ENCODE assay signal across 22 cellular contexts in the genomic region with DNA sequence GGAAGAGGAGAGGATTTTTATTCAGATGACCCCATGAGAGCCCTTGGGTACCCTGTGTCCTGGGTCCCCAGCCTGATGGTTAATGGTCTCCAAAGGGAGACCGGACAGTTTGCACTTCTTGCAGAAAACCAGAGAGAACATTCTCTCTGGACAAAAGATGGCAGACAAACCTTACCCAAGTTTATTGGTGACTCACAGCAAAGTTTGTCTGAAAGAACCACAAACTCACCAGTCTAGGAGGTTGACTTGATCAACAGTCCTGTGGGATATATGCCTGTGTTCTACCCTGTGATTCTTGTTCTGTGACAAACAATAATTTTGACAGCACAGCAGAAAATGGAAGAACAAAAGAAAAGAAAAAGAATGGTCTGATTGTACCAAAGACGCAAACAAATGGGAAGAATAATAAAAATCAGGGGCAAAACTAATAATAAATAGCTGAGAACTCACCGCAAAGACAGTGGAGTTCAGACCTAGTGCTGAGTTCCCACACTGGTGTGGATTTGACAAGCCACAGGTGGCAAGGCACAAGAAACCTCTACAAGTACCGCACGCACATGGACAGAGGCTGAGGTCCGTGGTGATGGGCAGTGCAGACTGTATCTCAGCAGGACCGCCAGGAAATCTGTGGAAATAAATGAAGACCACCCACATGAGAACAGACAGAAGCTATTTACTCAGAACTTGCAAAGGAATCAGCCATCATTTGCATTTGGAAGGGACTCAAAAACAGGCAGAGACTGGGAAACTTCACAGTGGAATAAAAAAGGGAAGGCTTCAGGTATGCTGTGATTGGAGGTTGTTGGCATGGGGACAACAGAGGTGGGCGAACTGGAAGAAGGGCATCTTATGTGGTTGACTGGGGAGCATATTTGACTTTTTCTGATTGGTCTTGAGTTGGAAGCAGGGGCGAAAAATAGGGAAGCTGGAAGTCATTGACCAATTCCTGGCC. TPM values are rescaled to one million over a fixed set of nuclear protein-coding genes. Genes with fewer than 3 reads are reported as not detected.
A peak's percentile ranks its signal among the peaks of the same experiment; 100 is the strongest.
DNase-seq lines count a peak whose midpoint lies in the region; ATAC-seq, FAIRE-seq and TF ChIP-seq lines count a peak whose summit lies in the region.
"Had no signal": no experiment of that assay in that cellular context is flagged by ENCODE, and none has a peak within 500 bp of the region (broad histone marks: within the 10 kb centered on the region; RNA-seq: fewer than 3 reads in every experiment).

No MANE protein-coding gene starts in this region.

- no peak overlapping the region for H2AFZ ChIP-seq in K562 (ENCODE audit: low read depth, low read length)

- CTCF ChIA-PET in K562 (lab: Yijun Ruan, JAX; ENCODE audit: low intra/inter-chr PET ratio): no interaction called here

- DNase-seq in AG09319 (ENCODE audit: extremely low read depth, low read depth): no peak
- peak; percentile 35 for DNase-seq in HPDE6-E6E7 (ENCODE audit: extremely low spot score)
- DNase-seq in K562 (ENCODE audit: extremely low read depth in 1 of 4, low spot score in 3 of 4): no peak
- peak; percentile 28 for DNase-seq in iPS-NIHi11 (ENCODE audit: low spot score)
- DNase-seq in stimulated activated CD4-positive, alpha-beta T cell treated with anti-CD3 and anti-CD28 coated beads, Interleukin-12 subunit alpha, Interleukin-12 subunit beta, amount 100 ng/mL, for 4 hours: no peak
- DNase-seq in activated naive CD8-positive, alpha-beta T cell treated with anti-CD3 and anti-CD28 coated beads for 36 hours: no peak
- no peak for DNase-seq in NCI-H187 treated with DMSO at 0.1 percent for 48 hours (lab: John Stamatoyannopoulos, UW)
- DNase-seq in H54 (ENCODE audit: insufficient read length, low spot score): no peak
- DNase-seq: activated CD8-positive, alpha-beta memory T cell treated with anti-CD3 and anti-CD28 coated beads, Interleukin-2, amount 10 ng/mL, durations not matched to agents 7 days and 5 days; amniotic stem cell; head of caudate nucleus; immature natural killer cell; lower lobe of right lung; NCI-H1417 treated with DMSO at 0.1 percent for 48 hours; pancreas; stimulated activated CD8-positive, alpha-beta memory T cell treated with anti-CD3 and anti-CD28 coated beads, Interleukin-4, amount 100 ng/mL, for 48 hours; substantia nigra had no signal

- in situ Hi-C loops in K562 (cut with MboI): no loop called here

- H3K27me3 Mint-ChIP-seq in activated naive CD8-positive, alpha-beta T cell treated with anti-CD3 and anti-CD28 coated beads for 36 hours: peaks cover 31% of the 10 kb centered on the region

- TF ChIP-seq CTCF in AG09319 (IDR thresholded peaks at IDR 0.05; ENCODE audit: low read depth, low read length) (peak; percentile 14; the same call in 1 of the 2 replicates), K562 (IDR thresholded peaks at IDR 0.05 in 2 of 3, conservative IDR thresholded peaks at IDR 0.05 in 1 of 3; ENCODE audit: insufficient read depth in 2 of 3, low read depth in 1 of 3, low read length in 3 of 3) (no peak)

- no peaks in the 10 kb centered on the region for H3K4me1 ChIP-seq in K562 (replicated peaks in 1 of 2; ENCODE audit: control insufficient read depth in 2 of 2, insufficient read depth in 2 of 2, low read length in 2 of 2)
- H3K4me1 ChIP-seq: HAP-1, lower lobe of right lung, pancreas, vagina had no signal

- no peaks in the 10 kb centered on the region for H3K79me2 ChIP-seq in K562 (ENCODE audit: control insufficient read depth, insufficient read depth, low read length)

- no peak for TF ChIP-seq POLR2A in K562 (conservative IDR thresholded peaks at IDR 0.05)
- no peak for TF ChIP-seq POLR2A in H54 (IDR thresholded peaks at IDR 0.05; ENCODE audit: low read depth, low read length)

- no peaks in the 10 kb centered on the region for H3K9me1 ChIP-seq in K562 (ENCODE audit: control insufficient read depth, insufficient read depth, low read length)

- FAIRE-seq in K562 (lab: Jason Lieb, UNC): no peak
- no peak for FAIRE-seq in H54 (lab: Jason Lieb, UNC)
- FAIRE-seq: colon, GM19239, pancreas had no signal

- H3K36me3 ChIP-seq in K562 (ENCODE audit: control insufficient read depth, insufficient read depth, low read length): no peaks in the 10 kb centered on the region
- H3K36me3 ChIP-seq: HAP-1, lower lobe of right lung, pancreas, vagina had no signal

- no peaks in the 10 kb centered on the region for H3K9me3 ChIP-seq in K562 (replicated peaks; ENCODE audit: control insufficient read depth, insufficient read depth, low read depth, low read length)
- H3K9me3 ChIP-seq: HAP-1, lower lobe of right lung, pancreas, vagina had no signal

- H3K4me3 Mint-ChIP-seq in activated naive CD8-positive, alpha-beta T cell treated with anti-CD3 and anti-CD28 coated beads for 36 hours: no peak overlapping the region
- H3K4me3 Mint-ChIP-seq: activated CD8-positive, alpha-beta memory T cell treated with anti-CD3 and anti-CD28 coated beads, Interleukin-2, amount 10 ng/mL, durations not matched to agents 7 days and 5 days; activated T-helper 17 cell treated with anti-CD3 and anti-CD28 coated beads, Interleukin-2, amount 50 U/mL, for 72 hours; immature natural killer cell had no signal

- H3K27ac ChIP-seq in K562 (ENCODE audit: extremely low read depth, low read depth, low read length): no peak overlapping the region
- H3K27ac ChIP-seq: lower lobe of right lung, pancreas, vagina had no signal

- no peak overlapping the region for H3K9ac ChIP-seq in K562 (ENCODE audit: insufficient read depth in 1 of 2, low read depth in 2 of 2, low read length in 2 of 2)

- BruUV-seq in K562 (replicated peaks; lab: Mats Ljungman, UMichigan): no TSS peak

- POLR2A ChIA-PET in K562 (lab: Yijun Ruan, JAX): no interaction called here

- H4K20me1 ChIP-seq in K562 (replicated peaks; ENCODE audit: control insufficient read depth, insufficient read depth, low read length): no peaks in the 10 kb centered on the region

- no peak for ATAC-seq in K562
- ATAC-seq: activated CD8-positive, alpha-beta memory T cell treated with anti-CD3 and anti-CD28 coated beads, Interleukin-2, amount 10 ng/mL, durations not matched to agents 7 days and 5 days; activated T-helper 17 cell treated with anti-CD3 and anti-CD28 coated beads, Interleukin-2, amount 50 U/mL, for 72 hours; lower lobe of right lung; pancreas had no signal

- intact Hi-C loops in K562 (cut with micrococcal nuclease): no loop called here

- no peak overlapping the region for H3K4me3 ChIP-seq in K562
- H3K4me3 ChIP-seq: HAP-1, lower lobe of right lung, pancreas, vagina had no signal

- TF ChIP-seq RAD21 in K562 (CRISPR knock-in tag; conservative IDR thresholded peaks at IDR 0.05 in 1 of 2, IDR thresholded peaks at IDR 0.05 in 1 of 2): no peak

- no peaks in the 10 kb centered on the region for H3K36me3 Mint-ChIP-seq in activated naive CD8-positive, alpha-beta T cell treated with anti-CD3 and anti-CD28 coated beads for 36 hours
- H3K36me3 Mint-ChIP-seq: activated CD8-positive, alpha-beta memory T cell treated with anti-CD3 and anti-CD28 coated beads, Interleukin-2, amount 10 ng/mL, durations not matched to agents 7 days and 5 days; immature natural killer cell had no signal

- no peak overlapping the region for H3K27ac Mint-ChIP-seq in activated naive CD8-positive, alpha-beta T cell treated with anti-CD3 and anti-CD28 coated beads for 36 hours
- H3K27ac Mint-ChIP-seq: activated CD8-positive, alpha-beta memory T cell treated with anti-CD3 and anti-CD28 coated beads, Interleukin-2, amount 10 ng/mL, durations not matched to agents 7 days and 5 days; activated T-helper 17 cell treated with anti-CD3 and anti-CD28 coated beads, Interleukin-2, amount 50 U/mL, for 72 hours; immature natural killer cell had no signal

- TF ChIP-seq EP300 in K562 (IDR thresholded peaks at IDR 0.05; ENCODE audit: low read length): no peak

- H3K9me3 Mint-ChIP-seq in activated naive CD8-positive, alpha-beta T cell treated with anti-CD3 and anti-CD28 coated beads for 36 hours: peaks cover 11% of the 10 kb centered on the region

- no peaks in the 10 kb centered on the region for H3K4me1 Mint-ChIP-seq in activated naive CD8-positive, alpha-beta T cell treated with anti-CD3 and anti-CD28 coated beads for 36 hours
- H3K4me1 Mint-ChIP-seq: activated CD8-positive, alpha-beta memory T cell treated with anti-CD3 and anti-CD28 coated beads, Interleukin-2, amount 10 ng/mL, durations not matched to agents 7 days and 5 days; activated T-helper 17 cell treated with anti-CD3 and anti-CD28 coated beads, Interleukin-2, amount 50 U/mL, for 72 hours; immature natural killer cell had no signal

- WGBS in K562 (ENCODE audit: insufficient coverage, low coverage, missing lambda C conversion rate): 0% methylated on average over 7 of the region's 9 CpGs

- H3K27me3 ChIP-seq in K562 (ENCODE audit: control insufficient read depth in 2 of 2, insufficient read depth in 2 of 2, low read length in 2 of 2): peaks cover 2 to 5% of the 10 kb centered on the region in 2 experiments; a peak in 2 of 5 replicates
- H3K27me3 ChIP-seq: pancreas, vagina had no signal

- H3K4me2 ChIP-seq in K562 (ENCODE audit: insufficient read depth, low read length): no peak overlapping the region

TF ChIP-seq in K562, 482 proteins besides CTCF, POLR2A, EP300 and RAD21 (continues in another document):
- peak; percentile 16; the same call in 1 of the 2 replicates for TF ChIP-seq ZNF316 (IDR thresholded peaks at IDR 0.05)

RNA-seq across cellular contexts. Expression of gene ADRA1D, which starts 12.5 kb away (rescaled TPM):
- 0.21 TPM in 1 of 2 replicates, not detected in the other for total RNA-seq in K562 (2011; cell fraction: chromatin; rRNA removed; ENCODE audit: low replicate concordance)
- total RNA-seq in K562 (2011; cell fraction: nucleolus; rRNA removed): 0.13 and 0.17 TPM in 2 replicates
- total RNA-seq in K562 (2011; cell fraction: nucleoplasm; rRNA removed): 0.15 TPM in 1 of 2 replicates, not detected in the other
- total RNA-seq in K562 (2014; rRNA removed) (0.14 and 0.57 TPM in 2 replicates), K562 (2014; rRNA removed; fragmentation: Illumina TruSeq; extraction: Trizol) (0.10 TPM in 1 of 2 replicates, not detected in the other), K562 (2015; rRNA removed; fragmentation: Illumina TruSeq; extraction: Trizol) (not detected in 2 replicates), K562 (2021) (0.27 and 0.33 TPM in 2 replicates)
- polyA plus RNA-seq in K562 (2011; rRNA removed) (0.03 and 0.06 TPM in 2 replicates), K562 (2014; fragmentation: Illumina TruSeq; extraction: Trizol) (0.12 and 0.19 TPM in 2 replicates), K562 (2014; fragmentation: Nextera tagmentation; extraction: Ambion mirVana) (under 1 TPM in 1 of 2 experiments, not detected in 1; 0.01 TPM), K562 (2014; rRNA removed) (0.53 TPM in 1 of 2 replicates, not detected in the other)
- 0.04 and 0.58 TPM in 2 replicates for polyA plus RNA-seq in K562 (2011; cell fraction: cytosol; rRNA removed)
- polyA plus RNA-seq in K562 (2011; cell fraction: nucleus; rRNA removed): 0.06 and 0.11 TPM in 2 replicates
- 0.17 and 0.66 TPM in 2 replicates for polyA plus RNA-seq in K562 (2012)
- polyA minus RNA-seq in K562 (2011; rRNA and poly(A)+ RNA removed): 0.09 TPM in 1 of 2 replicates, not detected in the other
- 1.9 TPM in 1 of 2 replicates, not detected in the other for polyA minus RNA-seq in K562 (2011; cell fraction: cytosol; rRNA and poly(A)+ RNA removed)
- 0.11 and 0.40 TPM in 2 replicates for polyA minus RNA-seq in K562 (2011; cell fraction: nucleus; rRNA and poly(A)+ RNA removed)
- total RNA-seq in activated naive CD8-positive, alpha-beta T cell treated with anti-CD3 and anti-CD28 coated beads for 36 hours: not detected
- total RNA-seq: activated CD8-positive, alpha-beta memory T cell treated with anti-CD3 and anti-CD28 coated beads, Interleukin-2, amount 10 ng/mL, durations not matched to agents 7 days and 5 days; activated T-helper 17 cell treated with anti-CD3 and anti-CD28 coated beads, Interleukin-2, amount 50 U/mL, for 72 hours had no signal
- polyA plus RNA-seq: immature natural killer cell had no signal

Comparison
In these comparisons a context has a peak if more than half of its experiments do, and no peak if none do; other contexts are left out.
1. DNase-seq: peak in HPDE6-E6E7 (single experiment) and iPS-NIHi11 (single experiment); none in AG09319 (single experiment), K562 (0 of 4), stimulated activated CD4-positive, alpha-beta T cell treated with anti-CD3 and anti-CD28 coated beads, Interleukin-12 subunit alpha, Interleukin-12 subunit beta, amount 100 ng/mL, for 4 hours (single experiment), activated naive CD8-positive, alpha-beta T cell treated with anti-CD3 and anti-CD28 coated beads for 36 hours (single experiment), NCI-H187 treated with DMSO at 0.1 percent for 48 hours (single experiment) and H54 (single experiment).